8 cellular contexts compared by ENCODE assay signal in genomic region chr19:9914001-9914314, GRCh38. TPM values are rescaled to one million over a fixed set of nuclear protein-coding genes. Genes with fewer than 3 reads are reported as not detected.
A peak's percentile ranks its signal among the peaks of the same experiment; 100 is the strongest.
DNase-seq lines count a peak whose midpoint lies in the region; ATAC-seq and TF ChIP-seq lines count a peak whose summit lies in the region.

No MANE protein-coding gene starts in this region.

- no peak for TF ChIP-seq POLR2A in Peyer's patch (IDR thresholded peaks at IDR 0.05)

- TF ChIP-seq CTCF in Peyer's patch (IDR thresholded peaks at IDR 0.05) (no peak), epithelial cell of esophagus (IDR thresholded peaks at IDR 0.05; ENCODE audit: insufficient read depth, low read depth, low read length, missing control alignments) (no peak), neural progenitor cell (IDR thresholded peaks at IDR 0.05) (no peak)

- no peak overlapping the region for H3K4me3 ChIP-seq in CD4-positive, CD25-positive, alpha-beta regulatory T cell (ENCODE audit: low read depth, low read length)
- H3K4me3 ChIP-seq in Peyer's patch (peak overlapping the region; percentile 17 to 57 (median 50)), epithelial cell of esophagus (ENCODE audit: low read length) (peak overlapping the region; percentile 49), neural progenitor cell (peak overlapping the region; percentile 66)

- peaks cover 15% of the 10 kb centered on the region for H4K20me1 ChIP-seq in neural progenitor cell (ENCODE audit: low read depth)

- H3K27me3 ChIP-seq in CD4-positive, CD25-positive, alpha-beta regulatory T cell (ENCODE audit: control insufficient read depth, insufficient read depth, low read length): peaks cover 15% of the 10 kb centered on the region
- peaks cover 0 to 18% of the 10 kb centered on the region in 2 donors for H3K27me3 ChIP-seq in Peyer's patch
- H3K27me3 ChIP-seq in neural progenitor cell: peaks cover 41% of the 10 kb centered on the region

- intact Hi-C loops in sciatic nerve (cut with DNase I): no loop called here

- peaks cover 26% of the 10 kb centered on the region for H3K27me3 Mint-ChIP-seq in CD4-positive, CD25-positive, alpha-beta regulatory T cell
- peaks cover 9% of the 10 kb centered on the region for H3K27me3 Mint-ChIP-seq in neural progenitor cell (ENCODE audit: insufficient read depth, low read depth)

- H3K9ac ChIP-seq in neural progenitor cell: no peak overlapping the region

- H3F3A ChIP-seq in neural progenitor cell (ENCODE audit: low read depth): no peaks in the 10 kb centered on the region

- H3K9me3 Mint-ChIP-seq in CD4-positive, CD25-positive, alpha-beta regulatory T cell: peaks cover 0 to 2% (median 0%) of the 10 kb centered on the region in 7 donors
- no peaks in the 10 kb centered on the region for H3K9me3 Mint-ChIP-seq in neural progenitor cell

- H3K9me3 ChIP-seq in CD4-positive, CD25-positive, alpha-beta regulatory T cell (ENCODE audit: control insufficient read depth in 2 of 2, low read length in 2 of 2): no peaks in the 10 kb centered on the region
- no peaks in the 10 kb centered on the region for H3K9me3 ChIP-seq in Peyer's patch
- H3K9me3 ChIP-seq in neural progenitor cell (ENCODE audit: low read depth): no peaks in the 10 kb centered on the region

- ATAC-seq in CD4-positive, CD25-positive, alpha-beta regulatory T cell (ENCODE audit: low read depth in 2 of 2): no peak
- ATAC-seq in sciatic nerve (no peak), HG03354 (IDR thresholded peaks at IDR 0.05; ENCODE audit: poor library complexity, severe bottlenecking, unreplicated experiment) (no peak), HG03095 (IDR thresholded peaks at IDR 0.05; ENCODE audit: unreplicated experiment) (no peak)

- no peak for DNase-seq in CD4-positive, CD25-positive, alpha-beta regulatory T cell
- DNase-seq in Peyer's patch: no peak
- no peak for DNase-seq in epithelial cell of esophagus (ENCODE audit: low read depth)
- peak; percentile 48 for DNase-seq in neural progenitor cell (ENCODE audit: low spot score)
- DNase-seq in sciatic nerve (ENCODE audit: low spot score): no peak
- DNase-seq in NCI-H187 (lab: John Stamatoyannopoulos, UW): no peak

- H3K79me2 ChIP-seq in neural progenitor cell (ENCODE audit: low read depth): no peaks in the 10 kb centered on the region

- no peak overlapping the region for H3K27ac Mint-ChIP-seq in CD4-positive, CD25-positive, alpha-beta regulatory T cell
- H3K27ac Mint-ChIP-seq in neural progenitor cell: no peak overlapping the region

- peak overlapping the region; percentile 45 for H2AFZ ChIP-seq in neural progenitor cell (replicated peaks)

- peak overlapping the region; percentile 54 to 85 (median 72) for H3K4me3 Mint-ChIP-seq in CD4-positive, CD25-positive, alpha-beta regulatory T cell
- peak overlapping the region; percentile 85 for H3K4me3 Mint-ChIP-seq in neural progenitor cell

- no peak overlapping the region for H3K27ac ChIP-seq in CD4-positive, CD25-positive, alpha-beta regulatory T cell (ENCODE audit: insufficient read depth, low read length, poor library complexity, severe bottlenecking)
- H3K27ac ChIP-seq in Peyer's patch: no peak overlapping the region
- H3K27ac ChIP-seq in neural progenitor cell: no peak overlapping the region

- H3K36me3 ChIP-seq in CD4-positive, CD25-positive, alpha-beta regulatory T cell (ENCODE audit: control insufficient read depth, insufficient read depth, low read length): no peaks in the 10 kb centered on the region
- no peaks in the 10 kb centered on the region for H3K36me3 ChIP-seq in Peyer's patch
- no peaks in the 10 kb centered on the region for H3K36me3 ChIP-seq in neural progenitor cell

- H3K36me3 Mint-ChIP-seq in CD4-positive, CD25-positive, alpha-beta regulatory T cell: no peaks in the 10 kb centered on the region
- no peaks in the 10 kb centered on the region for H3K36me3 Mint-ChIP-seq in neural progenitor cell

- H3K4me1 ChIP-seq in CD4-positive, CD25-positive, alpha-beta regulatory T cell (ENCODE audit: control insufficient read depth, insufficient read depth, low read length, poor library complexity, severe bottlenecking): peaks cover 19% of the 10 kb centered on the region
- H3K4me1 ChIP-seq in Peyer's patch (peaks cover 0 to 21% (median 16%) of the 10 kb centered on the region in 4 donors), neural progenitor cell (peaks cover 6% of the 10 kb centered on the region)

- H3K4me1 Mint-ChIP-seq in CD4-positive, CD25-positive, alpha-beta regulatory T cell: peaks cover 4 to 13% (median 7%) of the 10 kb centered on the region in 4 donors
- peaks cover 15% of the 10 kb centered on the region for H3K4me1 Mint-ChIP-seq in neural progenitor cell

- peak overlapping the region; percentile 100 for H3K4me2 ChIP-seq in neural progenitor cell

RNA-seq across cellular contexts. Expression of gene OLFM2, which starts 22.4 kb away (rescaled TPM):
- 7.7 TPM for total RNA-seq in CD4-positive, CD25-positive, alpha-beta regulatory T cell
- 10 to 100 TPM; 14.2 to 22.4 (median 14.6) TPM for polyA plus RNA-seq in CD4-positive, CD25-positive, alpha-beta regulatory T cell
- total RNA-seq in Peyer's patch: 1 to 10 TPM in 3 of 4 donors, not detected in 1; 1.1 to 5.3 (median 2.1) TPM
- total RNA-seq in neural progenitor cell (ENCODE audit: low replicate concordance): 11.4 and 26.4 TPM in 2 replicates
- 6.9 TPM for total RNA-seq in sciatic nerve
